8 cellular contexts compared by ENCODE assay signal in the genomic region with DNA sequence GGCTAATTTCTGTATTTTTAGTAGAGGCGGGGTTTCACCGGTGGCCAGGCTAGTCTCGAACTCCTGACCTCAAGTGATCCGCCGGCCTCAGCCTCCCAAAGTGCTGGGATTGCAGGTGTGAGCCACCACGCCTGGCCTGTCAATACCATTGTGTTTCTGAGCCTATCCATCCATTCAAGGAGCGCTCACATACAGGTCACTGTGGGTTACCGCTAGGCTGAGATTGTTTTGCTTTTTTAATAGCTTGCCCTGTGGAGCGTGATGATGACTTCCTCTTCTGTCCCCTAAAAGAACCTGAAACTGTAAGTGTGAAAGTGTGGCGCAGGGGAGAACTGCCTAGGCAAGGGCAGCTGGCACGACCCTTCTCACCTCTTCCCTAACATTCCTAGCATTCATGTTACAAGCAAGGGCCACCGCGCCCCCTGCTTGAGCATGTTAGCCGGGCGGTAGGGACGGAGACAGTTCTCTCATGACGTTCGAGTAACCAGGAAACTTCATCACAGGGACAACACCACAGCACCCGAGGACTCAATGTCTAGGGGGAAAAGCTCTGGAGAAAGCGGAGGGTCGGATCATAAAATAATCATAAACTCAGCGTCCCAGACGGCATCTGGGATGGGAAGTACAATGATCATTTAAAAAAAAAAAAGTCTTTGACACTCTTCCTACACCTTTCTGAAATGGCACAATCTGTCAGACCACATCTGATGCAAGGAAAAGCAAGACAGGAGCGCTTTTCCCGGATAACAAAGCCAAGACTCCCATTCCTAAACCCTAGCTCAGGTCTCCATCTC. TPM values are rescaled to one million over a fixed set of nuclear protein-coding genes. Genes with fewer than 3 reads are reported as not detected.
A peak's percentile ranks its signal among the peaks of the same experiment; 100 is the strongest.
DNase-seq lines count a peak whose midpoint lies in the region; ATAC-seq and TF ChIP-seq lines count a peak whose summit lies in the region.

No MANE protein-coding gene starts in this region.

- H3K9ac ChIP-seq in KMS-11: peak overlapping the region; percentile 49; the same call in 1 of the 2 replicates

- no peaks in the 10 kb centered on the region for H4K20me1 ChIP-seq in KMS-11 (ENCODE audit: insufficient read depth)

- peaks cover 56 to 77% (median 56%) of the 10 kb centered on the region in 3 donors for H3K27me3 Mint-ChIP-seq in naive B cell

- H3K27ac Mint-ChIP-seq in naive B cell: peak overlapping the region; percentile 83 to 98 (median 92)

- no peaks in the 10 kb centered on the region for H3K36me3 ChIP-seq in KMS-11 (ENCODE audit: insufficient read depth)

- DNase-seq in NCI-H510A treated with DMSO at 0.1 percent for 48 hours (lab: John Stamatoyannopoulos, UW): peak; percentile 32
- DNase-seq in NCI-H510A (lab: John Stamatoyannopoulos, UW): no peak
- DNase-seq in coronary artery (ENCODE audit: low spot score): no peak
- peak; percentile 87 for DNase-seq in naive B cell
- no peak for DNase-seq in NCI-H2196 (lab: John Stamatoyannopoulos, UW; ENCODE audit: unreplicated experiment)
- DNase-seq in NCI-H446 treated with DMSO at 0.1 percent for 48 hours (lab: John Stamatoyannopoulos, UW): no peak

- H2AFZ ChIP-seq in KMS-11 (ENCODE audit: low read depth): peak overlapping the region; percentile 94

- H3K4me3 ChIP-seq in KMS-11 (IDR thresholded peaks at IDR 0.05; ENCODE audit: insufficient read depth, low read depth, low read length) (peak overlapping the region; percentile 36), coronary artery (peak overlapping the region; percentile 68)

- H3K27ac ChIP-seq in KMS-11: no peak overlapping the region
- no peak overlapping the region for H3K27ac ChIP-seq in coronary artery

- peak overlapping the region; percentile 82 to 94 (median 88) for H3K4me3 Mint-ChIP-seq in naive B cell

- peaks cover 14 to 30% (median 18%) of the 10 kb centered on the region in 3 donors for H3K4me1 Mint-ChIP-seq in naive B cell

- H3K4me1 ChIP-seq in KMS-11 (ENCODE audit: low read depth, poor library complexity, severe bottlenecking): peaks cover 10% of the 10 kb centered on the region

- H3K9me3 Mint-ChIP-seq in naive B cell: peaks cover 0 to 38% (median 25%) of the 10 kb centered on the region in 7 donors

- no peaks in the 10 kb centered on the region for H3K27me3 ChIP-seq in KMS-11 (ENCODE audit: insufficient read depth, low read depth)

- TF ChIP-seq CTCF in KMS-11 (conservative IDR thresholded peaks at IDR 0.05; ENCODE audit: low read depth, low read length): no peak
- TF ChIP-seq CTCF in coronary artery (IDR thresholded peaks at IDR 0.05): no peak

- peak overlapping the region; percentile 65; the same call in 1 of the 2 replicates for H3K4me2 ChIP-seq in KMS-11

- ATAC-seq in GM21737 (IDR thresholded peaks at IDR 0.05; ENCODE audit: unreplicated experiment) (peak; percentile 68), naive B cell (ENCODE audit: low read depth in 2 of 2) (peak; percentile 89 to 91)

- no peaks in the 10 kb centered on the region for H3K79me2 ChIP-seq in KMS-11 (ENCODE audit: insufficient read depth, low read depth)

- H3K36me3 Mint-ChIP-seq in naive B cell: no peaks in the 10 kb centered on the region

RNA-seq across cellular contexts. Expression of a gene that starts 0.8 kb away (rescaled TPM):
- polyA plus RNA-seq in naive B cell (ENCODE audit: low read depth in 6 of 6): 1 to 10 TPM in 1 of 6 donors, under 1 TPM in 4, not detected in 1; 0.17 to 1.8 (median 0.80) TPM

Comparison
In these comparisons a context has a peak if more than half of its experiments do, and no peak if none do; other contexts are left out.
1. DNase-seq: peak in NCI-H510A treated with DMSO at 0.1 percent for 48 hours (single experiment) and naive B cell (single experiment); none in NCI-H510A (single experiment), coronary artery (single experiment), NCI-H2196 (single experiment) and NCI-H446 treated with DMSO at 0.1 percent for 48 hours (single experiment).